14 cellular contexts compared by ENCODE assay signal in genomic region chr5:59125961-59126360, GRCh38.
A peak's percentile ranks its signal among the peaks of the same experiment; 100 is the strongest.
DNase-seq lines count a peak whose midpoint lies in the region; ATAC-seq and TF ChIP-seq lines count a peak whose summit lies in the region.
"Had no signal": no experiment of that assay in that cellular context is flagged by ENCODE, and none has a peak within 500 bp of the region (broad histone marks: within the 10 kb centered on the region; RNA-seq: fewer than 3 reads in every experiment).

No MANE protein-coding gene starts in this region.

- TF ChIP-seq EP300 in sigmoid colon (IDR thresholded peaks at IDR 0.05) (no peak), ovary (IDR thresholded peaks at IDR 0.05) (no peak)

- no peaks in the 10 kb centered on the region for H3K4me1 Mint-ChIP-seq in glutamatergic neuron (ENCODE audit: low read depth, unreplicated experiment)

- TF ChIP-seq POLR2A in sigmoid colon (IDR thresholded peaks at IDR 0.05): no peak
- no peak for TF ChIP-seq POLR2A in ovary (IDR thresholded peaks at IDR 0.05)
- TF ChIP-seq POLR2A in body of pancreas (IDR thresholded peaks at IDR 0.05): no peak

- TF ChIP-seq CTCF in glutamatergic neuron (IDR thresholded peaks at IDR 0.05; ENCODE audit: partially characterized antibody, unreplicated experiment) (no peak), sigmoid colon (IDR thresholded peaks at IDR 0.05) (no peak), ovary (IDR thresholded peaks at IDR 0.05) (no peak), body of pancreas (IDR thresholded peaks at IDR 0.05) (no peak)

- no peaks in the 10 kb centered on the region for H4K20me1 ChIP-seq in BLaER1 treated with 17β-estradiol and CSF1 and Interleukin-3, amounts not matched to agents 10 nM and 100 nM

- no peaks in the 10 kb centered on the region for H3K27me3 ChIP-seq in BLaER1 treated with 17β-estradiol and CSF1 and Interleukin-3, amounts not matched to agents 10 nM and 100 nM
- H3K27me3 ChIP-seq in sigmoid colon (no peaks in the 10 kb centered on the region), ovary (no peaks in the 10 kb centered on the region), body of pancreas (no peaks in the 10 kb centered on the region)

- H3K36me3 Mint-ChIP-seq in glutamatergic neuron (ENCODE audit: unreplicated experiment): no peaks in the 10 kb centered on the region
- H3K36me3 Mint-ChIP-seq: memory B cell had no signal

- no peak overlapping the region for H3K4me3 ChIP-seq in BLaER1 treated with 17β-estradiol and CSF1 and Interleukin-3, amounts not matched to agents 10 nM and 100 nM
- peak overlapping the region in 2 of 4 donors; percentile 32 to 35 for H3K4me3 ChIP-seq in sigmoid colon
- no peak overlapping the region for H3K4me3 ChIP-seq in ovary
- no peak overlapping the region for H3K4me3 ChIP-seq in body of pancreas

- peaks cover 31 to 63% (median 44%) of the 10 kb centered on the region in 10 experiments for H3K4me1 ChIP-seq in BLaER1 treated with 17β-estradiol and CSF1 and Interleukin-3, amounts not matched to agents 10 nM and 100 nM
- H3K4me1 ChIP-seq in sigmoid colon: peaks cover 0 to 71% (median 58%) of the 10 kb centered on the region in 4 donors
- no peaks in the 10 kb centered on the region for H3K4me1 ChIP-seq in ovary (ENCODE audit: insufficient read depth)
- peaks cover 16% of the 10 kb centered on the region for H3K4me1 ChIP-seq in body of pancreas

- intact Hi-C loops in sigmoid colon (cut with DNase I): loop anchor here (5.0 kb wide), 1 partner anchor 34 kb away; no protein-coding TSS in a partner anchor
- intact Hi-C loops in ovary (cut with DNase I): loop anchor here in 1 of 4 donors (10.0 kb wide), 1 partner anchor 231 kb away; no protein-coding TSS in a partner anchor
- intact Hi-C loops in body of pancreas (cut with DNase I): no loop called here

- ATAC-seq in GM18873 (IDR thresholded peaks at IDR 0.05; ENCODE audit: low FRiP score, unreplicated experiment) (no peak), body of pancreas (no peak)

- no peaks in the 10 kb centered on the region; a peak in 1 of 22 replicates for H3K9me3 ChIP-seq in BLaER1 treated with 17β-estradiol and CSF1 and Interleukin-3, amounts not matched to agents 10 nM and 100 nM (replicated peaks in 1 of 11)
- H3K9me3 ChIP-seq in sigmoid colon (no peaks in the 10 kb centered on the region), ovary (no peaks in the 10 kb centered on the region), body of pancreas (no peaks in the 10 kb centered on the region)

- no peaks in the 10 kb centered on the region for H3K9me3 Mint-ChIP-seq in glutamatergic neuron (ENCODE audit: unreplicated experiment)
- H3K9me3 Mint-ChIP-seq: HFFc6, memory B cell had no signal

- H3K4me2 ChIP-seq in BLaER1 treated with 17β-estradiol and CSF1 and Interleukin-3, amounts not matched to agents 10 nM and 100 nM: peak overlapping the region; percentile 73 to 92 (median 85)

- H3K9ac ChIP-seq in BLaER1 treated with 17β-estradiol and CSF1 and Interleukin-3, amounts not matched to agents 10 nM and 100 nM: no peak overlapping the region

- H3K27me3 Mint-ChIP-seq in glutamatergic neuron (ENCODE audit: unreplicated experiment): no peaks in the 10 kb centered on the region
- H3K27me3 Mint-ChIP-seq: memory B cell had no signal

- WGBS in sigmoid colon, 2 donors: 60 to 74% methylated on average over 2 of the region's 2 CpGs
- WGBS in ovary, 3 donors: 39 to 57% (median 48%) methylated on average over 2 of the region's 2 CpGs
- WGBS in body of pancreas, 2 donors: 77 to 89% methylated on average over 2 of the region's 2 CpGs

- H3K36me3 ChIP-seq in BLaER1 treated with 17β-estradiol and CSF1 and Interleukin-3, amounts not matched to agents 10 nM and 100 nM: no peaks in the 10 kb centered on the region
- H3K36me3 ChIP-seq in sigmoid colon (no peaks in the 10 kb centered on the region), ovary (no peaks in the 10 kb centered on the region), body of pancreas (replicated peaks in 1 of 2; ENCODE audit: insufficient read depth in 1 of 2, low read depth in 2 of 2) (no peaks in the 10 kb centered on the region)

- in situ Hi-C loops in ACHN (cut with HindIII; ENCODE audit: low pct_ligation_motif_present, low pct_unique_long_range_greater_than_20kb, low sequenced_read_pairs): no loop called here

- peak overlapping the region; percentile 12 for H3K4me3 Mint-ChIP-seq in glutamatergic neuron (ENCODE audit: unreplicated experiment)
- H3K4me3 Mint-ChIP-seq: HFFc6, memory B cell had no signal

- DNase-seq in OCI-M1 (lab: John Stamatoyannopoulos, UW) (peak; percentile 34), glutamatergic neuron (no peak), sigmoid colon (no peak), ovary (no peak), ACHN (no peak), body of pancreas (no peak)
- DNase-seq: activated CD4-positive, CD25-positive, alpha-beta regulatory T cell treated with anti-CD3 and anti-CD28 coated beads, Interleukin-2, amount 50 U/mL, for 72 hours; central memory CD4-positive, alpha-beta T cell; NCI-H510A; SIG-M5 had no signal

- H3K27ac Mint-ChIP-seq in glutamatergic neuron (ENCODE audit: unreplicated experiment): no peak overlapping the region
- H3K27ac Mint-ChIP-seq: HFFc6, memory B cell had no signal

- peak overlapping the region in 10 of 11 experiments; percentile 15 to 84 (median 78); a peak in 12 of 22 replicates for H3K27ac ChIP-seq in BLaER1 treated with 17β-estradiol and CSF1 and Interleukin-3, amounts not matched to agents 10 nM and 100 nM
- H3K27ac ChIP-seq in sigmoid colon (peak overlapping the region; percentile 73 to 85 (median 80)), ovary (peak overlapping the region in 1 of 2 donors; percentile 1), body of pancreas (peak overlapping the region in 1 of 4 donors; percentile 8)
